Comparison of ENCODE assay signal across 1 cellular context in genomic region chr19:57664269-57665127, GRCh38.
A peak's percentile ranks its signal among the peaks of the same experiment; 100 is the strongest.
TF ChIP-seq lines count a peak whose summit lies in the region.

No MANE protein-coding gene starts in this region.

TF ChIP-seq in HepG2, 621 proteins besides CTCF, POLR2A, EP300 and RAD21 (continued from another document and continues in another):
- TF ChIP-seq NFAT5 (CRISPR knock-in tag; IDR thresholded peaks at IDR 0.05) (peak; percentile 84; the same call in 1 of the 2 replicates), ZNF318 (CRISPR knock-in tag; IDR thresholded peaks at IDR 0.05) (no peak), NR2C2 (CRISPR knock-in tag; IDR thresholded peaks at IDR 0.05; ENCODE audit: borderline replicate concordance) (no peak), NFKBIZ (CRISPR knock-in tag; IDR thresholded peaks at IDR 0.05) (no peak), UBTF (CRISPR knock-in tag; IDR thresholded peaks at IDR 0.05) (peak; percentile 93), THYN1 (CRISPR knock-in tag; IDR thresholded peaks at IDR 0.05; ENCODE audit: borderline replicate concordance, low read depth) (no peak), SP5 (CRISPR knock-in tag; IDR thresholded peaks at IDR 0.05; ENCODE audit: borderline replicate concordance, low read depth) (peak; percentile 74), CC2D1A (CRISPR knock-in tag; IDR thresholded peaks at IDR 0.05) (0 out of 2 replicates have a peak, but pooled peaks have one; percentile 61), TFDP1 (CRISPR knock-in tag; IDR thresholded peaks at IDR 0.05; ENCODE audit: borderline replicate concordance) (peak; percentile 32; the same call in 1 of the 2 replicates), ZNF709 (CRISPR knock-in tag; IDR thresholded peaks at IDR 0.05) (no peak), DNMT3B (CRISPR knock-in tag; conservative IDR thresholded peaks at IDR 0.05) (no peak), ZBTB21 (CRISPR knock-in tag; IDR thresholded peaks at IDR 0.05) (no peak), BCL6 (CRISPR knock-in tag; IDR thresholded peaks at IDR 0.05) (no peak; the same call in 1 of the 2 replicates), PLRG1 (conservative IDR thresholded peaks at IDR 0.05) (no peak), PHF20 (CRISPR knock-in tag; IDR thresholded peaks at IDR 0.05) (peak; percentile 46; the same call in 1 of the 2 replicates), AKAP8 (CRISPR knock-in tag; IDR thresholded peaks at IDR 0.05) (no peak), ZBTB8A (CRISPR knock-in tag; IDR thresholded peaks at IDR 0.05; ENCODE audit: borderline replicate concordance, low read depth) (no peak), ATF2 (CRISPR knock-in tag; IDR thresholded peaks at IDR 0.05) (0 out of 2 replicates have a peak, but pooled peaks have one; percentile 44), ZNF292 (CRISPR knock-in tag; IDR thresholded peaks at IDR 0.05; ENCODE audit: borderline replicate concordance, low read depth) (no peak; the same call in 1 of the 2 replicates), CSRNP1 (CRISPR knock-in tag; IDR thresholded peaks at IDR 0.05) (peak; percentile 85; the same call in 1 of the 2 replicates), PHF8 (CRISPR knock-in tag; IDR thresholded peaks at IDR 0.05) (peak; percentile 71), ETS1 (CRISPR knock-in tag; IDR thresholded peaks at IDR 0.05) (0 out of 2 replicates have a peak, but pooled peaks have one; percentile 42), RCOR2 (CRISPR knock-in tag; IDR thresholded peaks at IDR 0.05) (no peak), ZNF768 (CRISPR knock-in tag; IDR thresholded peaks at IDR 0.05) (peak; percentile 48; the same call in 1 of the 2 replicates), FOXP4 (CRISPR knock-in tag; IDR thresholded peaks at IDR 0.05) (no peak), NR1H2 (CRISPR knock-in tag; IDR thresholded peaks at IDR 0.05; ENCODE audit: borderline replicate concordance, low read depth) (no peak), ZSCAN30 (CRISPR knock-in tag; IDR thresholded peaks at IDR 0.05) (0 out of 2 replicates have a peak, but pooled peaks have one; percentile 38), ZNF660 (CRISPR knock-in tag; IDR thresholded peaks at IDR 0.05; ENCODE audit: borderline replicate concordance, low read depth) (no peak), PHF21A (CRISPR knock-in tag; IDR thresholded peaks at IDR 0.05) (peak; percentile 64), MEF2D (CRISPR knock-in tag; IDR thresholded peaks at IDR 0.05) (no peak), ZNF124 (CRISPR knock-in tag; IDR thresholded peaks at IDR 0.05) (0 out of 2 replicates have a peak, but pooled peaks have one; percentile 48), ATRX (CRISPR knock-in tag; IDR thresholded peaks at IDR 0.05; ENCODE audit: borderline replicate concordance) (no peak), RBM39 (IDR thresholded peaks at IDR 0.05; ENCODE audit: low read depth, low read length, poor library complexity, severe bottlenecking) (peak; percentile 39)
